Comparison of ENCODE assay signal across 8 cellular contexts in genomic region chr6:60799106-60799505, GRCh38.
A peak's percentile ranks its signal among the peaks of the same experiment; 100 is the strongest.
DNase-seq lines count a peak whose midpoint lies in the region; ATAC-seq, FAIRE-seq and TF ChIP-seq lines count a peak whose summit lies in the region.
"Not testable (repeated sequence)": the region's sequence is repeated elsewhere in the genome, so short reads cannot be mapped to it uniquely, and the experiment has no call there.

No MANE protein-coding gene starts in this region.

- not testable (repeated sequence) for H3K27me3 Mint-ChIP-seq in neural crest cell (ENCODE audit: low read depth)

- intact Hi-C loops in Panc1 (cut with micrococcal nuclease; ENCODE audit: unreplicated experiment); thyroid gland (cut with DNase I): not testable (repeated sequence)

- H3K27me3 ChIP-seq in Panc1 (ENCODE audit: control insufficient read depth, insufficient read depth, low read length); bronchial epithelial cell (ENCODE audit: control insufficient read depth, insufficient read depth, low read length); thyroid gland: not testable (repeated sequence)

- TF ChIP-seq POLR2A in thyroid gland (IDR thresholded peaks at IDR 0.05) = not testable (repeated sequence)

- WGBS in thyroid gland, 2 donors = 18 to 21% methylated on average over 4 of the region's 4 CpGs

- H3K27ac ChIP-seq in C4-2B; Panc1 (ENCODE audit: low read length); thyroid gland: not testable (repeated sequence)

- H3K36me3 ChIP-seq in Panc1 (ENCODE audit: control insufficient read depth, insufficient read depth, low read length); bronchial epithelial cell (ENCODE audit: control insufficient read depth, insufficient read depth, low read length); thyroid gland: not testable (repeated sequence)

- DNase-seq in HT-29 (ENCODE audit: low spot score) (peak; percentile 3), NCI-H2171 treated with DMSO at 0.1 percent for 48 hours (lab: John Stamatoyannopoulos, UW) (peak; percentile 1), bronchial epithelial cell (ENCODE audit: low read depth) (peak; percentile 2), iPS-NIHi7 (ENCODE audit: extremely low spot score) (peak; percentile 10), thyroid gland (peak; percentile 27 to 29)
- DNase-seq in Panc1 (ENCODE audit: low read depth, low spot score); neural crest cell (ENCODE audit: low read depth, low spot score): not testable (repeated sequence)

- H3K4me1 ChIP-seq in Panc1 (ENCODE audit: control insufficient read depth, insufficient read depth, low read length); thyroid gland: not testable (repeated sequence)

- CTCF ChIA-PET in Panc1 (lab: Charles Lee) = interaction anchor here (0.6 kb wide), 1 partner anchor 1350 kb away, joined by 3 read pairs; no protein-coding TSS in a partner anchor

- not testable (repeated sequence) for H3K27ac Mint-ChIP-seq in neural crest cell (ENCODE audit: unreplicated experiment)

- not testable (repeated sequence) for FAIRE-seq in bronchial epithelial cell (lab: Jason Lieb, UNC)

- POLR2A ChIA-PET in Panc1 (lab: Charles Lee) = not testable (repeated sequence)

- TF ChIP-seq CTCF in C4-2B (conservative IDR thresholded peaks at IDR 0.05) (peak; percentile 24), Panc1 (IDR thresholded peaks at IDR 0.05) (peak; percentile 29), neural crest cell (conservative IDR thresholded peaks at IDR 0.05) (peak; percentile 33), thyroid gland (IDR thresholded peaks at IDR 0.05) (peak in 4 of 6 experiments; percentile 34 to 59 (median 42))
- TF ChIP-seq CTCF in bronchial epithelial cell (IDR thresholded peaks at IDR 0.05; ENCODE audit: insufficient read depth, low read length, severe bottlenecking) = not testable (repeated sequence)

- H3K4me3 Mint-ChIP-seq in neural crest cell = not testable (repeated sequence)

- not testable (repeated sequence) for H3K4me3 ChIP-seq in Panc1 (ENCODE audit: low read depth in 2 of 2, low read length in 2 of 2); bronchial epithelial cell (ENCODE audit: low read depth, low read length); thyroid gland (replicated peaks in 1 of 3)

- not testable (repeated sequence) for BruUV-seq in Panc1 (replicated peaks; lab: Mats Ljungman, UMichigan)

- H3K36me3 Mint-ChIP-seq in neural crest cell (ENCODE audit: low read depth) = not testable (repeated sequence)

- H3K9me3 Mint-ChIP-seq in neural crest cell = not testable (repeated sequence)

- in situ Hi-C loops in Panc1 (cut with HindIII; ENCODE audit: low pct_unique_long_range_greater_than_20kb, low sequenced_read_pairs) = not testable (repeated sequence)

- not testable (repeated sequence) for H3K9me3 ChIP-seq in Panc1 (ENCODE audit: control insufficient read depth, insufficient read depth, low read depth, low read length); thyroid gland

- ATAC-seq in Panc1 = 0 out of 2 replicates have a peak, but pooled peaks have one; percentile 26

- H3K4me1 Mint-ChIP-seq in neural crest cell = peaks cover 11% of the 10 kb centered on the region
